In genomic region chr15:88741671-88742070, GRCh38 we compare ENCODE assay signal across 31 cellular contexts.
"Had no signal": no experiment of that assay in that cellular context is flagged by ENCODE, and none has a peak within 500 bp of the region (broad histone marks: within the 10 kb centered on the region; RNA-seq: fewer than 3 reads in every experiment).

No MANE protein-coding gene starts in this region.

- H3K27me3 ChIP-seq: brain microvascular endothelial cell, Peyer's patch, SJSA1 had no signal

- H3K36me3 ChIP-seq: brain microvascular endothelial cell, Peyer's patch, SJSA1 had no signal

- H3K4me2 ChIP-seq: SK-N-SH had no signal

- ATAC-seq: activated CD8-positive, alpha-beta T cell treated with anti-CD3 and anti-CD28 coated beads for 36 hours; activated T-cell treated with anti-CD3 and anti-CD28 coated beads, Interleukin-2, amount 50 U/mL, for 72 hours; activated T-helper 17 cell treated with anti-CD3 and anti-CD28 coated beads, Interleukin-2, amount 50 U/mL, for 72 hours; PC-3 had no signal

- H3K27ac ChIP-seq: brain microvascular endothelial cell, Peyer's patch, SJSA1 had no signal

- H3K9me3 ChIP-seq: Peyer's patch, SJSA1, SK-N-SH had no signal

- FAIRE-seq: TTC549 had no signal

- DNase-seq: activated CD4-positive, alpha-beta T cell treated with anti-CD3 and anti-CD28 coated beads, Interleukin-2, amount 10 ng/mL, durations not matched to agents 24 days and 14 days; activated CD4-positive, alpha-beta T cell treated with anti-CD3 and anti-CD28 coated beads, Interleukin-2, amount 50 U/mL, for 4 hours; activated CD8-positive, alpha-beta T cell treated with anti-CD3 and anti-CD28 coated beads for 36 hours; activated effector memory CD4-positive, alpha-beta T cell treated with anti-CD3 and anti-CD28 coated beads, Interleukin-2, amount 50 U/mL, for 16 hours; activated naive CD4-positive, alpha-beta T cell; activated naive CD4-positive, alpha-beta T cell treated with anti-CD3 and anti-CD28 coated beads, Interleukin-2, amount 50 U/mL, for 16 hours; activated naive CD8-positive, alpha-beta T cell treated with anti-CD3 and anti-CD28 coated beads for 36 hours; activated T-cell treated with anti-CD3 and anti-CD28 coated beads, Interleukin-2, amount 50 U/mL, for 1 hour; activated T-cell treated with anti-CD3 and anti-CD28 coated beads, Interleukin-2, amount 50 U/mL, for 72 hours; amniotic stem cell; aorta; brain microvascular endothelial cell; MM.1S; MV-4-11; NCI-H1092; NCI-H1436 treated with DMSO at 0.1 percent for 48 hours; NCI-H1694 treated with DMSO at 0.1 percent for 48 hours; NCI-H2029; NCI-H345; NCI-H510A; NCI-H526; NCI-H748 treated with DMSO at 0.1 percent for 48 hours; NK-92 treated with Interleukin-12 subunit alpha and Interleukin-12 subunit beta, amount 100 ng/mL, for 24 hours; PC-3; Peyer's patch; RPMI8226; SHP77 treated with DMSO at 0.1 percent for 48 hours; SK-N-SH had no signal

- H3K9ac ChIP-seq: SK-N-SH had no signal

- H3K4me3 ChIP-seq: Peyer's patch, SJSA1 had no signal

- H3K4me1 ChIP-seq: Peyer's patch, SJSA1 had no signal
